ENCODE assay signal across 27 cellular contexts in the genomic region with DNA sequence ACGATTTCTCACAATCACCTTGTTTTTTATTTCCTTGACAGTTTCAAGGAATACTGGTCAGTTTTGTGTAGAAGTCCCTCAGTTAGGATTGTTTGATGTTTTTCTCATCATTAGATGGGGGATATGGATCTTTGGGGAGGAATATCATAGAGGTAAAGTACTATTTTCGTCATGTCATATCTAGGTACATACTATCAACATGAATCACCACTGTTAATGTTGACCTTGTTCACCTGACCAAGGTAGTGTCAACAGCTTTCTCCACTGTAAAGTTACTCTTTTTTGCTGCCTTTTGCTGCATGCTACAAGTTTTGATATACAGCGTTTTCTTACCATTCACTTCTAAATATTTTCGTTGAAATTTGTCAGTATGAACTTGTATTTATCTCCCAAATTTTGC. TPM values are rescaled to one million over a fixed set of nuclear protein-coding genes. Genes with fewer than 3 reads are reported as not detected.
"Had no signal": no experiment of that assay in that cellular context is flagged by ENCODE, and none has a peak within 500 bp of the region (broad histone marks: within the 10 kb centered on the region; RNA-seq: fewer than 3 reads in every experiment).

No MANE protein-coding gene starts in this region.

- H3K4me1 Mint-ChIP-seq: activated naive CD4-positive, alpha-beta T cell treated with anti-CD3 and anti-CD28 coated beads, Interleukin-2, amount 10 ng/mL, durations not matched to agents 7 days and 5 days; activated naive CD8-positive, alpha-beta T cell treated with anti-CD3 and anti-CD28 coated beads for 36 hours; T-cell had no signal

- H3K36me3 Mint-ChIP-seq: activated naive CD4-positive, alpha-beta T cell treated with anti-CD3 and anti-CD28 coated beads, Interleukin-2, amount 10 ng/mL, durations not matched to agents 7 days and 5 days had no signal

- H3K27ac ChIP-seq: VCaP had no signal

- H3K27ac Mint-ChIP-seq: activated CD4-positive, alpha-beta memory T cell treated with anti-CD3 and anti-CD28 coated beads for 36 hours; activated CD4-positive, alpha-beta T cell treated with anti-CD3 and anti-CD28 coated beads, Interleukin-2, amount 10 ng/mL, durations not matched to agents 7 days and 5 days; activated naive CD4-positive, alpha-beta T cell treated with anti-CD3 and anti-CD28 coated beads, Interleukin-2, amount 10 ng/mL, durations not matched to agents 7 days and 5 days; activated naive CD8-positive, alpha-beta T cell treated with anti-CD3 and anti-CD28 coated beads for 36 hours; activated T-helper 2 cell treated with anti-CD3 and anti-CD28 coated beads, Interferon-gamma antibody, Interleukin-2, Interleukin-4, amounts not matched to agents 10 μg/mL and 5 μg/mL and 100 μg/mL, durations not matched to agents 14 hours and 24 hours and 36 hours; T-cell had no signal

- H3K4me3 Mint-ChIP-seq: activated CD4-positive, alpha-beta memory T cell treated with anti-CD3 and anti-CD28 coated beads for 36 hours; activated CD4-positive, alpha-beta T cell treated with anti-CD3 and anti-CD28 coated beads, Interleukin-2, amount 10 ng/mL, durations not matched to agents 7 days and 5 days; activated naive CD4-positive, alpha-beta T cell treated with anti-CD3 and anti-CD28 coated beads, Interleukin-2, amount 10 ng/mL, durations not matched to agents 7 days and 5 days; activated naive CD8-positive, alpha-beta T cell treated with anti-CD3 and anti-CD28 coated beads for 36 hours; T-cell had no signal

- H3K27me3 Mint-ChIP-seq: activated CD4-positive, alpha-beta memory T cell treated with anti-CD3 and anti-CD28 coated beads for 36 hours; activated CD4-positive, alpha-beta T cell treated with anti-CD3 and anti-CD28 coated beads, Interleukin-2, amount 10 ng/mL, durations not matched to agents 7 days and 5 days; activated naive CD4-positive, alpha-beta T cell treated with anti-CD3 and anti-CD28 coated beads, Interleukin-2, amount 10 ng/mL, durations not matched to agents 7 days and 5 days; activated naive CD8-positive, alpha-beta T cell treated with anti-CD3 and anti-CD28 coated beads for 36 hours; T-cell had no signal

- ATAC-seq: T-cell had no signal

- FAIRE-seq: RCC 7860 had no signal

- H3K9me3 Mint-ChIP-seq: activated CD4-positive, alpha-beta memory T cell treated with anti-CD3 and anti-CD28 coated beads for 36 hours; activated CD4-positive, alpha-beta T cell treated with anti-CD3 and anti-CD28 coated beads, Interleukin-2, amount 10 ng/mL, durations not matched to agents 7 days and 5 days; activated naive CD4-positive, alpha-beta T cell treated with anti-CD3 and anti-CD28 coated beads, Interleukin-2, amount 10 ng/mL, durations not matched to agents 7 days and 5 days; activated naive CD8-positive, alpha-beta T cell treated with anti-CD3 and anti-CD28 coated beads for 36 hours; activated T-helper 2 cell treated with anti-CD3 and anti-CD28 coated beads, Interferon-gamma antibody, Interleukin-2, Interleukin-4, amounts not matched to agents 10 μg/mL and 5 μg/mL and 100 μg/mL, durations not matched to agents 14 hours and 24 hours and 36 hours; T-cell had no signal

- DNase-seq: activated CD4-positive, alpha-beta memory T cell treated with anti-CD3 and anti-CD28 coated beads for 36 hours; activated CD4-positive, alpha-beta T cell treated with anti-CD3 and anti-CD28 coated beads, Interleukin-2, amount 10 ng/mL, durations not matched to agents 7 days and 5 days; activated CD4-positive, CD25-positive, alpha-beta regulatory T cell; activated gamma-delta T cell treated with Interleukin-2 at 50 U/mL for 16 hours; activated naive CD4-positive, alpha-beta T cell treated with anti-CD3 and anti-CD28 coated beads, Interleukin-2, amount 10 ng/mL, durations not matched to agents 7 days and 5 days; activated naive CD8-positive, alpha-beta T cell treated with anti-CD3 and anti-CD28 coated beads for 36 hours; activated T-cell treated with anti-CD3 and anti-CD28 coated beads for 4 hours; activated T-cell treated with anti-CD3 and anti-CD28 coated beads, Interleukin-2, amount 50 U/mL, for 48 hours; central memory CD4-positive, alpha-beta T cell; cortex of kidney; NCI-H1048; NCI-H146; NCI-H187 treated with DMSO at 0.1 percent for 48 hours; NCI-H2081 treated with DMSO at 0.1 percent for 48 hours; NCI-H510A treated with DMSO at 0.1 percent for 48 hours; NCI-H69; NK-92 treated with Interleukin-12 subunit alpha and Interleukin-12 subunit beta, amount 100 ng/mL, for 24 hours; SIG-M5; T-cell; T-helper 2 cell; T1000 had no signal

RNA-seq across cellular contexts. Expression of gene NLRC4, which starts 32.7 kb away (rescaled TPM):
- total RNA-seq: activated CD4-positive, alpha-beta T cell treated with anti-CD3 and anti-CD28 coated beads, Interleukin-2, amount 10 ng/mL, durations not matched to agents 7 days and 5 days; activated CD8-positive, alpha-beta memory T cell treated with anti-CD3 and anti-CD28 coated beads for 36 hours; activated naive CD8-positive, alpha-beta T cell treated with anti-CD3 and anti-CD28 coated beads for 36 hours; LHCN-M2; M059J had no signal
